ENCODE assay signal across 22 cellular contexts in genomic region chr7:108659867-108660266, GRCh38.
"Had no signal": no experiment of that assay in that cellular context is flagged by ENCODE, and none has a peak within 500 bp of the region (broad histone marks: within the 10 kb centered on the region; RNA-seq: fewer than 3 reads in every experiment).

No MANE protein-coding gene starts in this region.

- DNase-seq: dorsolateral prefrontal cortex; effector CD4-positive, alpha-beta T cell; effector memory CD4-positive, alpha-beta T cell; foreskin keratinocyte; heart left ventricle; hypothalamus; immature natural killer cell; islet precursor cell; kidney; kidney glomerular epithelial cell; left colon; left lung; left ventricle myocardium superior; lower lobe of right lung; mesenchymal stem cell had no signal

- FAIRE-seq: colon, endothelial cell of umbilical vein, frontal cortex, kidney had no signal

- H3K79me2 ChIP-seq: hepatocyte had no signal

- H3K36me3 ChIP-seq: esophagus muscularis mucosa, gastroesophageal sphincter, heart left ventricle, left lung, lower lobe of right lung had no signal

- H3K27ac ChIP-seq: coronary artery, dorsolateral prefrontal cortex, esophagus muscularis mucosa, foreskin keratinocyte, gastroesophageal sphincter, heart left ventricle, hepatocyte, left lung, lower lobe of right lung had no signal

- H3K4me3 ChIP-seq: coronary artery, dorsolateral prefrontal cortex, esophagus muscularis mucosa, gastroesophageal sphincter, heart left ventricle, hepatocyte, left lung, lower lobe of right lung had no signal

- ATAC-seq: gastroesophageal sphincter, heart left ventricle, left colon, left ventricle myocardium superior had no signal

- H3K9me3 ChIP-seq: esophagus muscularis mucosa, gastroesophageal sphincter, heart left ventricle, left lung, lower lobe of right lung had no signal

- H3K4me2 ChIP-seq: hepatocyte had no signal

- H2AFZ ChIP-seq: hepatocyte had no signal

- H3K27me3 ChIP-seq: dorsolateral prefrontal cortex, esophagus muscularis mucosa, foreskin keratinocyte, gastroesophageal sphincter, heart left ventricle, hepatocyte, left lung had no signal

- H3K4me1 ChIP-seq: esophagus muscularis mucosa, foreskin keratinocyte, gastroesophageal sphincter, heart left ventricle, left lung, lower lobe of right lung had no signal
